Comparison of ENCODE assay signal across 9 cellular contexts in genomic region chr17:78337244-78338109, GRCh38. TPM values are rescaled to one million over a fixed set of nuclear protein-coding genes. Genes with fewer than 3 reads are reported as not detected.
A peak's percentile ranks its signal among the peaks of the same experiment; 100 is the strongest.
DNase-seq lines count a peak whose midpoint lies in the region; ATAC-seq, FAIRE-seq and TF ChIP-seq lines count a peak whose summit lies in the region.
"Had no signal": no experiment of that assay in that cellular context is flagged by ENCODE, and none has a peak within 500 bp of the region (broad histone marks: within the 10 kb centered on the region; RNA-seq: fewer than 3 reads in every experiment).

No MANE protein-coding gene starts in this region.

- ATAC-seq in Right ventricle myocardium inferior, result no peak
- peak; percentile 69 for ATAC-seq in upper lobe of right lung
- no peak for ATAC-seq in activated T-cell treated with anti-CD3 and anti-CD28 coated beads, Interleukin-2, amount 50 U/mL, for 72 hours (replicated peaks in 1 of 2)

- H3K36me3 ChIP-seq in right atrium auricular region (no peaks in the 10 kb centered on the region), upper lobe of right lung (no peaks in the 10 kb centered on the region)
- no peaks in the 10 kb centered on the region for H3K36me3 ChIP-seq in effector memory CD4-positive, alpha-beta T cell (ENCODE audit: control insufficient read depth, insufficient read depth, low read length)

- H3K4me3 Mint-ChIP-seq in dendritic cell treated with granulocyte-macrophage colony-stimulating factor and Interleukin-4, amounts not matched to agents 40 ng/mL and 50 ng/mL, for 4 days, result no peak overlapping the region
- H3K4me3 Mint-ChIP-seq in activated T-cell treated with anti-CD3 and anti-CD28 coated beads, Interleukin-2, amount 50 U/mL, for 72 hours, result no peak overlapping the region
- H3K4me3 Mint-ChIP-seq in type B pancreatic cell, result no peak overlapping the region

- H3K4me1 Mint-ChIP-seq in dendritic cell treated with granulocyte-macrophage colony-stimulating factor and Interleukin-4, amounts not matched to agents 40 ng/mL and 50 ng/mL, for 4 days (ENCODE audit: low read depth), result peaks cover 61% of the 10 kb centered on the region
- H3K4me1 Mint-ChIP-seq in activated T-cell treated with anti-CD3 and anti-CD28 coated beads, Interleukin-2, amount 50 U/mL, for 72 hours (ENCODE audit: low read depth), result peaks cover 47% of the 10 kb centered on the region
- peaks cover 26% of the 10 kb centered on the region for H3K4me1 Mint-ChIP-seq in type B pancreatic cell (ENCODE audit: unreplicated experiment)

- no peaks in the 10 kb centered on the region for H3K36me3 Mint-ChIP-seq in dendritic cell treated with granulocyte-macrophage colony-stimulating factor and Interleukin-4, amounts not matched to agents 40 ng/mL and 50 ng/mL, for 4 days (ENCODE audit: low read depth)
- H3K36me3 Mint-ChIP-seq in activated T-cell treated with anti-CD3 and anti-CD28 coated beads, Interleukin-2, amount 50 U/mL, for 72 hours (ENCODE audit: insufficient read depth in 2 of 2), result no peaks in the 10 kb centered on the region
- no peaks in the 10 kb centered on the region for H3K36me3 Mint-ChIP-seq in type B pancreatic cell

- intact Hi-C loops in Right ventricle myocardium inferior (cut with DNase I) (no loop called here), upper lobe of right lung (cut with DNase I) (no loop called here)
- intact Hi-C loops in dendritic cell treated with granulocyte-macrophage colony-stimulating factor and Interleukin-4, amounts not matched to agents 40 ng/mL and 50 ng/mL, for 4 days (cut with micrococcal nuclease), result loop anchor here (1.0 to 2.0 kb wide), 2 partner anchors 13 to 17 kb away; no protein-coding TSS in a partner anchor

- FAIRE-seq in HTR-8/SVneo (lab: Jason Lieb, UNC), result peak; percentile 77

- H3K4me3 ChIP-seq in right atrium auricular region, result no peak overlapping the region
- H3K4me3 ChIP-seq in upper lobe of right lung, result no peak overlapping the region
- H3K4me3 ChIP-seq in effector memory CD4-positive, alpha-beta T cell (ENCODE audit: insufficient read depth, low read depth, low read length, poor library complexity, severe bottlenecking), result no peak overlapping the region

- no peaks in the 10 kb centered on the region for H3K9me3 Mint-ChIP-seq in dendritic cell treated with granulocyte-macrophage colony-stimulating factor and Interleukin-4, amounts not matched to agents 40 ng/mL and 50 ng/mL, for 4 days
- no peaks in the 10 kb centered on the region for H3K9me3 Mint-ChIP-seq in activated T-cell treated with anti-CD3 and anti-CD28 coated beads, Interleukin-2, amount 50 U/mL, for 72 hours
- no peaks in the 10 kb centered on the region for H3K9me3 Mint-ChIP-seq in type B pancreatic cell

- TF ChIP-seq CTCF in right atrium auricular region (IDR thresholded peaks at IDR 0.05) (no peak), upper lobe of right lung (IDR thresholded peaks at IDR 0.05) (no peak), type B pancreatic cell (conservative IDR thresholded peaks at IDR 0.05) (no peak)

- H3K4me1 ChIP-seq in right atrium auricular region (peaks cover 0 to 10% of the 10 kb centered on the region in 2 donors), upper lobe of right lung (peaks cover 8% of the 10 kb centered on the region)
- peaks cover 33% of the 10 kb centered on the region for H3K4me1 ChIP-seq in effector memory CD4-positive, alpha-beta T cell (ENCODE audit: control insufficient read depth, insufficient read depth, low read length, poor library complexity, severe bottlenecking)

- H3K27ac ChIP-seq in right atrium auricular region, result no peak overlapping the region
- H3K27ac ChIP-seq in upper lobe of right lung, result no peak overlapping the region
- no peak overlapping the region for H3K27ac ChIP-seq in effector memory CD4-positive, alpha-beta T cell (ENCODE audit: insufficient read depth, low read length, poor library complexity, severe bottlenecking)

- H3K27ac Mint-ChIP-seq in dendritic cell treated with granulocyte-macrophage colony-stimulating factor and Interleukin-4, amounts not matched to agents 40 ng/mL and 50 ng/mL, for 4 days, result peak overlapping the region; percentile 74
- H3K27ac Mint-ChIP-seq in activated T-cell treated with anti-CD3 and anti-CD28 coated beads, Interleukin-2, amount 50 U/mL, for 72 hours, result no peak overlapping the region
- H3K27ac Mint-ChIP-seq in type B pancreatic cell, result no peak overlapping the region

- H3K27me3 ChIP-seq in right atrium auricular region (no peaks in the 10 kb centered on the region), upper lobe of right lung (no peaks in the 10 kb centered on the region)
- no peaks in the 10 kb centered on the region for H3K27me3 ChIP-seq in effector memory CD4-positive, alpha-beta T cell (replicated peaks; ENCODE audit: control insufficient read depth, insufficient read depth, low read length, poor library complexity, severe bottlenecking)

- peaks cover 5% of the 10 kb centered on the region for H3K27me3 Mint-ChIP-seq in dendritic cell treated with granulocyte-macrophage colony-stimulating factor and Interleukin-4, amounts not matched to agents 40 ng/mL and 50 ng/mL, for 4 days
- H3K27me3 Mint-ChIP-seq in activated T-cell treated with anti-CD3 and anti-CD28 coated beads, Interleukin-2, amount 50 U/mL, for 72 hours (ENCODE audit: low read depth), result no peaks in the 10 kb centered on the region
- H3K27me3 Mint-ChIP-seq in type B pancreatic cell, result peaks cover 8% of the 10 kb centered on the region

- no peaks in the 10 kb centered on the region for H3K9me3 ChIP-seq in right atrium auricular region
- no peaks in the 10 kb centered on the region for H3K9me3 ChIP-seq in upper lobe of right lung
- H3K9me3 ChIP-seq in effector memory CD4-positive, alpha-beta T cell (ENCODE audit: control insufficient read depth, low read length), result no peaks in the 10 kb centered on the region

- DNase-seq in Right ventricle myocardium inferior (ENCODE audit: missing footprints) (peak; percentile 65), right atrium auricular region (ENCODE audit: low spot score) (no peak), HTR-8/SVneo (ENCODE audit: insufficient read length, low spot score) (no peak), upper lobe of right lung (no peak), type B pancreatic cell (ENCODE audit: extremely low spot score, unreplicated experiment) (no peak)
- no peak for DNase-seq in activated T-cell treated with anti-CD3 and anti-CD28 coated beads, Interleukin-2, amount 50 U/mL, for 72 hours
- no peak for DNase-seq in effector memory CD4-positive, alpha-beta T cell
- DNase-seq: stimulated activated CD4-positive, alpha-beta T cell treated with anti-CD3 and anti-CD28 coated beads, Interleukin-1b, Interleukin-23, amount 100 ng/mL, for 48 hours had no signal

RNA-seq across cellular contexts. Expression of gene SOCS3, which starts 22.4 kb away (rescaled TPM):
- 12.2 TPM for total RNA-seq in Right ventricle myocardium inferior
- total RNA-seq in right atrium auricular region, result 10 to 100 TPM; 39.9 to 56.8 TPM
- total RNA-seq in upper lobe of right lung, result 82.0 TPM
- 100 to 1,000 TPM; 164 to 212 TPM for total RNA-seq in activated T-cell treated with anti-CD3 and anti-CD28 coated beads, Interleukin-2, amount 50 U/mL, for 72 hours
- 16.9 and 21.1 TPM in 2 replicates for total RNA-seq in type B pancreatic cell (ENCODE audit: low replicate concordance)

RNA-seq across cellular contexts. Expression of gene PGS1, which starts 41.0 kb away (rescaled TPM):
- total RNA-seq in Right ventricle myocardium inferior (16.7 TPM), right atrium auricular region (10 to 100 TPM; 21.2 to 21.8 TPM), upper lobe of right lung (95.5 TPM), type B pancreatic cell (ENCODE audit: low replicate concordance) (44.7 and 54.8 TPM in 2 replicates)
- 100 to 1,000 TPM in 1 of 2 donors, 10 to 100 TPM in 1; 81.6 to 101 TPM for total RNA-seq in activated T-cell treated with anti-CD3 and anti-CD28 coated beads, Interleukin-2, amount 50 U/mL, for 72 hours
